In genomic region chr11:67646535-67647336, GRCh38 we compare ENCODE assay signal across 11 cellular contexts. TPM values are rescaled to one million over a fixed set of nuclear protein-coding genes. Genes with fewer than 3 reads are reported as not detected.
DNase-seq lines count a peak whose midpoint lies in the region; ATAC-seq, FAIRE-seq and TF ChIP-seq lines count a peak whose summit lies in the region.
"Had no signal": no experiment of that assay in that cellular context is flagged by ENCODE, and none has a peak within 500 bp of the region (broad histone marks: within the 10 kb centered on the region; RNA-seq: fewer than 3 reads in every experiment).

No MANE protein-coding gene starts in this region.

- H3K9me3 Mint-ChIP-seq in endodermal cell = peaks cover 3% of the 10 kb centered on the region

- peak; percentile 91 for FAIRE-seq in GM19239 (lab: Jason Lieb, UNC)

- no peaks in the 10 kb centered on the region for H3K27me3 ChIP-seq in BLaER1
- H3K27me3 ChIP-seq in endodermal cell (ENCODE audit: control insufficient read depth, insufficient read depth, low read length, poor library complexity, severe bottlenecking) = no peaks in the 10 kb centered on the region

- H3K4me1 ChIP-seq in BLaER1 = peaks cover 74% of the 10 kb centered on the region
- no peaks in the 10 kb centered on the region for H3K4me1 ChIP-seq in endodermal cell (ENCODE audit: control insufficient read depth, insufficient read depth, low read length)

- 91 to 97% methylated on average over 11 to 24 of the region's 24 CpGs for WGBS in endodermal cell (ENCODE audit: insufficient coverage in 1 of 2, insufficient read length in 1 of 2), 2 experiments

- peak overlapping the region; percentile 93 for H3K4me2 ChIP-seq in BLaER1

- peaks cover 14% of the 10 kb centered on the region for H3K27me3 Mint-ChIP-seq in endodermal cell (ENCODE audit: insufficient read depth)

- H3K27ac Mint-ChIP-seq in endodermal cell = no peak overlapping the region

- H3K4me3 Mint-ChIP-seq in endodermal cell = no peak overlapping the region

- H3K9ac ChIP-seq in BLaER1 (peak overlapping the region; percentile 38; the same call in 1 of the 2 replicates), endodermal cell (ENCODE audit: extremely low read depth, low read length, poor library complexity, severe bottlenecking) (no peak overlapping the region)

- no peaks in the 10 kb centered on the region for H3K36me3 Mint-ChIP-seq in endodermal cell (ENCODE audit: low read depth)

- ATAC-seq in HG02623 (IDR thresholded peaks at IDR 0.05; ENCODE audit: unreplicated experiment) = no peak

- H4K20me1 ChIP-seq in BLaER1 = no peaks in the 10 kb centered on the region

- H3K36me3 ChIP-seq in BLaER1 (no peaks in the 10 kb centered on the region), endodermal cell (ENCODE audit: control insufficient read depth, insufficient read depth, low read length) (no peaks in the 10 kb centered on the region)

- H3K27ac ChIP-seq in BLaER1 (peak overlapping the region; percentile 34; the same call in 1 of the 2 replicates), endodermal cell (ENCODE audit: low read depth, low read length) (no peak overlapping the region)

- DNase-seq in GM19239 (ENCODE audit: insufficient read length, low spot score) = no peak
- peak; percentile 66 for DNase-seq in SW480 (ENCODE audit: low spot score)
- peak; percentile 42 for DNase-seq in endodermal cell
- no peak for DNase-seq in D341Med (ENCODE audit: low spot score)
- no peak for DNase-seq in NCI-H1092 treated with DMSO at 0.1 percent for 48 hours (lab: John Stamatoyannopoulos, UW)
- no peak for DNase-seq in middle frontal gyrus (ENCODE audit: extremely low spot score, low spot score)
- DNase-seq: DMS79, mesendoderm, NCI-H146 had no signal

- no peak for TF ChIP-seq CTCF in endodermal cell (conservative IDR thresholded peaks at IDR 0.05)

- H3K9me3 ChIP-seq in BLaER1 (peaks cover 10% of the 10 kb centered on the region; the same call in 1 of the 2 replicates), endodermal cell (ENCODE audit: control insufficient read depth, low read length) (no peaks in the 10 kb centered on the region)

- H3K4me1 Mint-ChIP-seq in endodermal cell = peaks cover 6% of the 10 kb centered on the region

- H3K4me3 ChIP-seq in BLaER1 = peak overlapping the region; percentile 29; the same call in 1 of the 2 replicates
- H3K4me3 ChIP-seq in endodermal cell (ENCODE audit: low read length) = no peak overlapping the region

RNA-seq across cellular contexts. Expression of gene ACY3, which starts 3.8 kb away (rescaled TPM):
- total RNA-seq in endodermal cell = under 1 TPM; 0.20 to 0.71 TPM
- not detected for polyA plus RNA-seq in endodermal cell (2013, experiment 1 of 2)
- not detected for polyA plus RNA-seq in endodermal cell (2013, experiment 2 of 2)

RNA-seq across cellular contexts. Expression of gene TBX10, which starts 7.2 kb away (rescaled TPM):
- not detected for total RNA-seq in endodermal cell
- polyA plus RNA-seq in endodermal cell (2013, experiment 1 of 2) = 1.7 TPM
- polyA plus RNA-seq in endodermal cell (2013, experiment 2 of 2) = 1.7 TPM

RNA-seq across cellular contexts. Expression of gene NUDT8, which starts 17.0 kb away (rescaled TPM):
- total RNA-seq in endodermal cell = 10 to 100 TPM in 1 of 2 donors, 1 to 10 TPM in 1; 9.5 to 13.1 TPM
- polyA plus RNA-seq in endodermal cell (2013, experiment 1 of 2) = 13.6 TPM
- 13.4 TPM for polyA plus RNA-seq in endodermal cell (2013, experiment 2 of 2)

RNA-seq across cellular contexts. Expression of gene ALDH3B2, which starts 27.7 kb away (rescaled TPM):
- total RNA-seq in endodermal cell = not detected
- not detected for polyA plus RNA-seq in endodermal cell (2013, experiment 1 of 2)
- polyA plus RNA-seq in endodermal cell (2013, experiment 2 of 2) = not detected

RNA-seq across cellular contexts. Expression of gene NDUFV1, which starts 40.0 kb away (rescaled TPM):
- total RNA-seq in endodermal cell = 100 to 1,000 TPM; 135 to 160 TPM
- 138 TPM for polyA plus RNA-seq in endodermal cell (2013, experiment 1 of 2)
- polyA plus RNA-seq in endodermal cell (2013, experiment 2 of 2) = 109 TPM

Comparison
In these comparisons a context has a peak if more than half of its experiments do, and no peak if none do; other contexts are left out.
1. DNase-seq: peak in SW480 (single experiment) and endodermal cell (single experiment); none in GM19239 (single experiment), D341Med (single experiment), NCI-H1092 treated with DMSO at 0.1 percent for 48 hours (single experiment) and middle frontal gyrus (single experiment).